ENCODE assay signal across 18 cellular contexts in genomic region chr13:50757021-50757420, GRCh38.
DNase-seq lines count a peak whose midpoint lies in the region; ATAC-seq and TF ChIP-seq lines count a peak whose summit lies in the region.
"Had no signal": no experiment of that assay in that cellular context is flagged by ENCODE, and none has a peak within 500 bp of the region (broad histone marks: within the 10 kb centered on the region; RNA-seq: fewer than 3 reads in every experiment).

No MANE protein-coding gene starts in this region.

- H4K20me1 ChIP-seq in BLaER1 (no peaks in the 10 kb centered on the region), mammary epithelial cell (ENCODE audit: insufficient read depth, low read length) (no peaks in the 10 kb centered on the region)

- no peak for TF ChIP-seq CTCF in mammary epithelial cell (conservative IDR thresholded peaks at IDR 0.05 in 1 of 2, IDR thresholded peaks at IDR 0.05 in 1 of 2; ENCODE audit: extremely low read depth in 1 of 2, insufficient read depth in 1 of 2, low read depth in 1 of 2, low read length in 2 of 2)

- ATAC-seq in GM21576 (IDR thresholded peaks at IDR 0.05; ENCODE audit: unreplicated experiment), result no peak
- ATAC-seq in HG02678 (IDR thresholded peaks at IDR 0.05; ENCODE audit: unreplicated experiment), result no peak

- H3K9me3 ChIP-seq in BLaER1 (peaks cover 45% of the 10 kb centered on the region), HUES6 (ENCODE audit: control insufficient read depth, insufficient read depth, low read depth, low read length) (peaks cover 27% of the 10 kb centered on the region), mammary epithelial cell (replicated peaks; ENCODE audit: insufficient read depth, low read length) (peaks cover 15% of the 10 kb centered on the region), mesenchymal stem cell (ENCODE audit: control insufficient read depth, low read length) (peaks cover 8% of the 10 kb centered on the region)
- H3K9me3 ChIP-seq: Peyer's patch, vagina had no signal

- H3K4me1 ChIP-seq in BLaER1 (peaks cover 21% of the 10 kb centered on the region), HUES6 (ENCODE audit: control insufficient read depth, insufficient read depth, low read length) (peaks cover 21% of the 10 kb centered on the region), mammary epithelial cell (ENCODE audit: insufficient read depth, low read length) (peaks cover 23% of the 10 kb centered on the region), mesenchymal stem cell (ENCODE audit: control insufficient read depth, insufficient read depth, low read depth, low read length) (no peaks in the 10 kb centered on the region)
- H3K4me1 ChIP-seq: Peyer's patch, vagina had no signal

- H3K27ac ChIP-seq in BLaER1, result peak overlapping the region; percentile 78
- peak overlapping the region; percentile 90; the same call in 1 of the 2 replicates for H3K27ac ChIP-seq in HUES6 (ENCODE audit: low read depth, low read length)
- H3K27ac ChIP-seq in mammary epithelial cell (ENCODE audit: insufficient read depth, low read depth, low read length), result peak overlapping the region; percentile 85
- no peak overlapping the region for H3K27ac ChIP-seq in mesenchymal stem cell (ENCODE audit: low read length, poor library complexity, severe bottlenecking)
- H3K27ac ChIP-seq: vagina had no signal

- peak; percentile 50 for DNase-seq in mammary epithelial cell
- DNase-seq in mesenchymal stem cell, result peak; percentile 22
- no peak for DNase-seq in NCI-H748 treated with DMSO at 0.1 percent for 48 hours (lab: John Stamatoyannopoulos, UW)
- no peak for DNase-seq in globus pallidus (ENCODE audit: low spot score)
- DNase-seq: activated CD4-positive, alpha-beta T cell treated with anti-CD3 and anti-CD28 coated beads, Interleukin-2, amount 50 U/mL, for 1 hour; activated naive CD8-positive, alpha-beta T cell treated with anti-CD3 and anti-CD28 coated beads, Interleukin-2, amount 10 ng/mL, durations not matched to agents 7 days and 5 days; activated T-cell treated with anti-CD3 and anti-CD28 coated beads, Interleukin-2, amount 50 U/mL, for 24 hours; H7; immature natural killer cell; NCI-H187 treated with DMSO at 0.1 percent for 48 hours; NCI-H774; Peyer's patch; retina had no signal

- dilution Hi-C loops in mammary epithelial cell (cut with HindIII; ENCODE audit: low sequenced_read_pairs), result no loop called here

- H3K79me1 ChIP-seq in mesenchymal stem cell (replicated peaks; ENCODE audit: low read length, poor library complexity, severe bottlenecking), result no peaks in the 10 kb centered on the region

- no peak overlapping the region for H2BK12ac ChIP-seq in mesenchymal stem cell (ENCODE audit: low read length in 2 of 2)

- no peak overlapping the region for H3K14ac ChIP-seq in mesenchymal stem cell (ENCODE audit: low read length in 2 of 2)

- H2AK5ac ChIP-seq in mesenchymal stem cell (ENCODE audit: low read length, severe bottlenecking), result no peak overlapping the region

- no TSS peak for BruUV-seq in mammary epithelial cell (replicated peaks; lab: Mats Ljungman, UMichigan)

- intact Hi-C loops in mammary epithelial cell (cut with micrococcal nuclease), result loop anchor here (2.0 kb wide), 1 partner anchor 168 kb away; no protein-coding TSS in a partner anchor

- CTCF ChIA-PET in mammary epithelial cell (lab: Charles Lee; ENCODE audit: low non-redundant PET), result no interaction called here

- no peak overlapping the region for H2BK15ac ChIP-seq in mesenchymal stem cell (ENCODE audit: low read depth, poor library complexity, severe bottlenecking)

- H3K4me2 ChIP-seq in BLaER1 (peak overlapping the region; percentile 78), mammary epithelial cell (ENCODE audit: insufficient read depth, low read depth, low read length) (peak overlapping the region; percentile 29), mesenchymal stem cell (ENCODE audit: low read length, poor library complexity, severe bottlenecking) (no peak overlapping the region)

- no peak overlapping the region for H2BK5ac ChIP-seq in mesenchymal stem cell (ENCODE audit: low read depth, low read length, poor library complexity, severe bottlenecking)

- H4K91ac ChIP-seq in mesenchymal stem cell (ENCODE audit: low read length), result no peak overlapping the region

- no peak overlapping the region for H3K18ac ChIP-seq in mesenchymal stem cell (ENCODE audit: low read depth in 1 of 2, low read length in 2 of 2)

- H3K9ac ChIP-seq in BLaER1 (no peak overlapping the region), HUES6 (ENCODE audit: low read length) (peak overlapping the region; percentile 68), mammary epithelial cell (ENCODE audit: insufficient read depth, low read length) (no peak overlapping the region), mesenchymal stem cell (ENCODE audit: low read length) (no peak overlapping the region)

- no peak overlapping the region for H3K23ac ChIP-seq in mesenchymal stem cell (ENCODE audit: low read length in 2 of 2)

- in situ Hi-C loops in mammary epithelial cell (cut with MboI; ENCODE audit: low sequenced_read_pairs in 2 of 2), result no loop called here

- H3K4ac ChIP-seq in mesenchymal stem cell (ENCODE audit: low read depth in 1 of 2, low read length in 2 of 2), result no peak overlapping the region

- no peak overlapping the region for H2BK120ac ChIP-seq in mesenchymal stem cell (ENCODE audit: low read depth, low read length)

- H3K79me2 ChIP-seq in mammary epithelial cell (ENCODE audit: insufficient read depth, low read length), result no peaks in the 10 kb centered on the region

- H2AFZ ChIP-seq in mammary epithelial cell (ENCODE audit: low read depth, low read length) (peak overlapping the region; percentile 71), mesenchymal stem cell (ENCODE audit: low read depth, low read length) (no peak overlapping the region)

- 75% methylated on average over 2 of the region's 2 CpGs for WGBS in mammary epithelial cell (ENCODE audit: low coverage, missing lambda C conversion rate)
- WGBS in mesenchymal stem cell, result 100% methylated on average over 1 of the region's 2 CpGs

- H3K36me3 ChIP-seq in BLaER1 (no peaks in the 10 kb centered on the region), HUES6 (ENCODE audit: control insufficient read depth, insufficient read depth, low read length) (peaks cover 5% of the 10 kb centered on the region; the same call in 1 of the 2 replicates), mammary epithelial cell (ENCODE audit: insufficient read depth, low read length) (no peaks in the 10 kb centered on the region), mesenchymal stem cell (ENCODE audit: control insufficient read depth in 1 of 2, insufficient read depth in 2 of 2, low read depth in 1 of 2, low read length in 2 of 2) (no peaks in the 10 kb centered on the region)
- H3K36me3 ChIP-seq: Peyer's patch, vagina had no signal

- H3K4me3 ChIP-seq in BLaER1 (no peak overlapping the region), HUES6 (ENCODE audit: low read depth, low read length) (peak overlapping the region; percentile 27; the same call in 1 of the 2 replicates), mammary epithelial cell (replicated peaks in 1 of 3; ENCODE audit: insufficient read depth in 1 of 3, low read depth in 2 of 3, low read length in 3 of 3) (no peak overlapping the region), mesenchymal stem cell (ENCODE audit: insufficient read depth in 1 of 2, low read depth in 1 of 2, low read length in 2 of 2) (no peak overlapping the region)
- H3K4me3 ChIP-seq: Peyer's patch, vagina had no signal

- no peak overlapping the region for H4K8ac ChIP-seq in mesenchymal stem cell (ENCODE audit: low read length)

- H3K27me3 ChIP-seq in BLaER1 (no peaks in the 10 kb centered on the region), HUES6 (ENCODE audit: control insufficient read depth, insufficient read depth, low read length) (no peaks in the 10 kb centered on the region), mammary epithelial cell (ENCODE audit: insufficient read depth, low read length) (no peaks in the 10 kb centered on the region), mesenchymal stem cell (ENCODE audit: control insufficient read depth in 1 of 2, insufficient read depth in 1 of 2, low read length in 2 of 2) (no peaks in the 10 kb centered on the region)
- H3K27me3 ChIP-seq: Peyer's patch, vagina had no signal

Comparison
In these comparisons a context has a peak if more than half of its experiments do, and no peak if none do; other contexts are left out.
1. DNase-seq: peak in mammary epithelial cell (single experiment) and mesenchymal stem cell (single experiment); none in NCI-H748 treated with DMSO at 0.1 percent for 48 hours (single experiment) and globus pallidus (single experiment).